Comparison of ENCODE assay signal across 19 cellular contexts in the genomic region with DNA sequence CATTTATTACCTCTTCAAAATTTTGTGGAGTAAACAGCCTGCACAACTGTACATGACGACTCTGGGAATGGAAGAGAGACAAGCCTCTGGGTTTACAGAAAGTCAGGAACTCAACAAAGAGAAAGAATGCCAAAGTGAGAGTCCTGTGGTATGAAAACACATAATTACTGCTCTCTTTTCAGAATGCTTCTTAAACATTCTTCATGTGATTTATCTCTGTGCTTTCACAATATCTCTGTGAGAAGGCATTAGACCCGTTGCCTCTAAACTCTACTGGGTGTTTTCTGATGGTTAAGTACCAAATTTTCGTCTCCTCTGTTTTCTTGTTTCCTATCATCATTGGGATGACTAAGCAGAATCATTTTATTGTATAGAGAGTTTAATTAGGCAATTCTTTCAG.
DNase-seq lines count a peak whose midpoint lies in the region; ATAC-seq and TF ChIP-seq lines count a peak whose summit lies in the region.
"Had no signal": no experiment of that assay in that cellular context is flagged by ENCODE, and none has a peak within 500 bp of the region (broad histone marks: within the 10 kb centered on the region; RNA-seq: fewer than 3 reads in every experiment).

No MANE protein-coding gene starts in this region.

- no peaks in the 10 kb centered on the region for H3K27me3 ChIP-seq in osteoblast (ENCODE audit: insufficient read depth, low read length)
- no peaks in the 10 kb centered on the region for H3K27me3 ChIP-seq in mammary epithelial cell (ENCODE audit: insufficient read depth, low read length)
- H3K27me3 ChIP-seq: BLaER1 treated with 17β-estradiol and CSF1 and Interleukin-3, amounts not matched to agents 10 nM and 100 nM had no signal

- no TSS peak for BruUV-seq in mammary epithelial cell (replicated peaks; lab: Mats Ljungman, UMichigan)

- intact Hi-C loops in mammary epithelial cell (cut with micrococcal nuclease) = no loop called here

- H3K4me3 ChIP-seq in fibroblast of pulmonary artery (replicated peaks; ENCODE audit: low read depth, low read length) = no peak overlapping the region
- no peak overlapping the region for H3K4me3 ChIP-seq in osteoblast (ENCODE audit: insufficient read depth, low read length)
- no peak overlapping the region for H3K4me3 ChIP-seq in mammary epithelial cell (replicated peaks in 1 of 3; ENCODE audit: insufficient read depth in 1 of 3, low read depth in 2 of 3, low read length in 3 of 3)
- H3K4me3 ChIP-seq: BLaER1 treated with 17β-estradiol and CSF1 and Interleukin-3, amounts not matched to agents 10 nM and 100 nM had no signal

- CTCF ChIA-PET in mammary epithelial cell (lab: Charles Lee; ENCODE audit: low non-redundant PET) = no interaction called here

- H3K36me3 ChIP-seq in osteoblast (ENCODE audit: insufficient read depth, low read length) (no peaks in the 10 kb centered on the region), mammary epithelial cell (ENCODE audit: insufficient read depth, low read length) (no peaks in the 10 kb centered on the region)
- H3K36me3 ChIP-seq: BLaER1 treated with 17β-estradiol and CSF1 and Interleukin-3, amounts not matched to agents 10 nM and 100 nM had no signal

- H3K9me3 ChIP-seq in osteoblast (ENCODE audit: low read depth, low read length) (no peaks in the 10 kb centered on the region), mammary epithelial cell (replicated peaks; ENCODE audit: insufficient read depth, low read length) (no peaks in the 10 kb centered on the region)

- WGBS in mammary epithelial cell (ENCODE audit: low coverage, missing lambda C conversion rate) = 23% methylated on average over 3 of the region's 3 CpGs

- dilution Hi-C loops in mammary epithelial cell (cut with HindIII; ENCODE audit: low sequenced_read_pairs) = no loop called here

- no peak overlapping the region for H3K4me2 ChIP-seq in osteoblast (ENCODE audit: insufficient read depth, low read length)
- no peak overlapping the region for H3K4me2 ChIP-seq in mammary epithelial cell (ENCODE audit: insufficient read depth, low read depth, low read length)
- H3K4me2 ChIP-seq: BLaER1 treated with 17β-estradiol and CSF1 and Interleukin-3, amounts not matched to agents 10 nM and 100 nM had no signal

- H2AFZ ChIP-seq in osteoblast (ENCODE audit: low read length) (no peak overlapping the region), mammary epithelial cell (ENCODE audit: low read depth, low read length) (no peak overlapping the region)

- no peak for TF ChIP-seq CTCF in fibroblast of pulmonary artery (IDR thresholded peaks at IDR 0.05; ENCODE audit: low read length, missing control alignments)
- TF ChIP-seq CTCF in osteoblast (IDR thresholded peaks at IDR 0.05; ENCODE audit: extremely low read depth, low read depth, low read length) = no peak
- no peak for TF ChIP-seq CTCF in mammary epithelial cell (conservative IDR thresholded peaks at IDR 0.05 in 1 of 2, IDR thresholded peaks at IDR 0.05 in 1 of 2; ENCODE audit: extremely low read depth in 1 of 2, insufficient read depth in 1 of 2, low read depth in 1 of 2, low read length in 2 of 2)

- in situ Hi-C loops in mammary epithelial cell (cut with MboI; ENCODE audit: low sequenced_read_pairs in 2 of 2) = no loop called here

- ATAC-seq in GM18909 (IDR thresholded peaks at IDR 0.05; ENCODE audit: poor library complexity, unreplicated experiment) = no peak
- ATAC-seq: CD8-positive, alpha-beta T cell; HCT116; HepG2 had no signal

- no peak overlapping the region for H3K9ac ChIP-seq in mammary epithelial cell (ENCODE audit: insufficient read depth, low read length)
- H3K9ac ChIP-seq: BLaER1 treated with 17β-estradiol and CSF1 and Interleukin-3, amounts not matched to agents 10 nM and 100 nM had no signal

- H3K4me1 ChIP-seq in osteoblast (ENCODE audit: insufficient read depth, low read length) = no peaks in the 10 kb centered on the region
- H3K4me1 ChIP-seq in mammary epithelial cell (ENCODE audit: insufficient read depth, low read length) = no peaks in the 10 kb centered on the region
- H3K4me1 ChIP-seq: BLaER1 treated with 17β-estradiol and CSF1 and Interleukin-3, amounts not matched to agents 10 nM and 100 nM had no signal

- DNase-seq in AG20443 (ENCODE audit: low spot score) = peak; percentile 12
- peak; percentile 47 for DNase-seq in GM04504 (ENCODE audit: low read depth)
- DNase-seq in fibroblast of pulmonary artery (ENCODE audit: low read depth) = peak; percentile 7
- peak; percentile 31 for DNase-seq in osteoblast (ENCODE audit: insufficient read length, low spot score, missing footprints)
- DNase-seq in SW 1271 (lab: John Stamatoyannopoulos, UW) = no peak
- DNase-seq in mammary epithelial cell = no peak
- DNase-seq: ACHN; Calu3; CD8-positive, alpha-beta T cell; DMS79 treated with DMSO at 0.1 percent for 48 hours; EL; GOT3; H7; HFFc6; KBM-7 had no signal

- H3K27ac ChIP-seq in osteoblast (ENCODE audit: low read depth, low read length) (no peak overlapping the region), mammary epithelial cell (ENCODE audit: insufficient read depth, low read depth, low read length) (no peak overlapping the region)
- H3K27ac ChIP-seq: BLaER1 treated with 17β-estradiol and CSF1 and Interleukin-3, amounts not matched to agents 10 nM and 100 nM had no signal

- no peaks in the 10 kb centered on the region for H4K20me1 ChIP-seq in osteoblast (ENCODE audit: insufficient read depth, low read length)
- no peaks in the 10 kb centered on the region for H4K20me1 ChIP-seq in mammary epithelial cell (ENCODE audit: insufficient read depth, low read length)
- H4K20me1 ChIP-seq: BLaER1 treated with 17β-estradiol and CSF1 and Interleukin-3, amounts not matched to agents 10 nM and 100 nM had no signal

- H3K79me2 ChIP-seq in osteoblast (ENCODE audit: insufficient read depth, low read length) (no peaks in the 10 kb centered on the region), mammary epithelial cell (ENCODE audit: insufficient read depth, low read length) (no peaks in the 10 kb centered on the region)

Comparison
In these comparisons a context has a peak if more than half of its experiments do, and no peak if none do; other contexts are left out.
1. DNase-seq: peak in AG20443 (single experiment), GM04504 (single experiment), fibroblast of pulmonary artery (single experiment) and osteoblast (single experiment); none in SW 1271 (0 of 2) and mammary epithelial cell (single experiment).